8 cellular contexts compared by ENCODE assay signal in the genomic region with DNA sequence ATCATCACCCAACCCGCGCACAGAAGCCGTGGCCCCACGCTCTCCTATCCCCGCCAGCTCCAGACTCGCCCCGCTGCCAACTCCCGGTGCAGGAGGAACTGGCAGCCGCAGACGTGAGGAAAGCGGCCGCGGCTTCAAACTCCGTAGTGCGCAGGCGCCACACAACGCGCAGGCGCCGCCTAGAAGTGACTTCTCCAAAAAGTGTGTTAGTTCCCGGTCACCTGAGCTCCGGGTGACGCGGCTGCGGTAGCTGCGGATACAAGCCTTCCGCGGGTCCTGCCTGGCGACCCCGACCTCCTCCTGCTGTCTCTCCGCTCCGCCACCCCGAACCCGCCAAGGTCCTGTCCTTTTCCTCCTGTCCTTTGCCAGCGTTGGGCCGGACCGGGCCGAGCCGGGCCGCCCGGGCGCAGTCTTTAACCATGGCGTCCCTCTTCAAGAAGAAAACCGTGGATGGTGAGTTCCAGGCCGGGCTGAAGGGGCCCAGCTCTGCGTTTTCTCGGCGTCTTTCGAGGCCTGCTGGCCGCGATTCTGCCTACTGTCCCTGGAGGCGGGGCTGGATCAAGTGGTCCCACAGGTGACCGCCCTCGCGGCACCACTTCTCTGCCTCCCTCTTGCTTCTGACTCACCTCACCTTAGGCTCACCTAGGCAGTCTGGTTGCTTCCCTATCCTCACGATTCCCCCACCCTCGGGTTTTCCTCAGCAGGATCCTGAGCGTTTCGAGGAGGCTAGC. TPM values are rescaled to one million over a fixed set of nuclear protein-coding genes. Genes with fewer than 3 reads are reported as not detected.
DNase-seq lines count a peak whose midpoint lies in the region; ATAC-seq and TF ChIP-seq lines count a peak whose summit lies in the region.

TSS of gene CHMP2B (plus strand) at position 206 of the 731 bp plus-strand sequence. CDS start at position 420, 214 bp downstream.

- peak within 1 kb of the TSS; percentile 64 for H3K18ac ChIP-seq in H9 (ENCODE audit: insufficient read length, low read depth, low read length)

- no peaks in the 10 kb centered on the region for H4K20me1 ChIP-seq in H9 (ENCODE audit: control insufficient read depth, insufficient read depth, insufficient read length)

- H2BK120ac ChIP-seq in H9 (ENCODE audit: low read depth, low read length, poor library complexity, severe bottlenecking): no peak within 1 kb of the TSS

- no peak within 1 kb of the TSS for H2BK20ac ChIP-seq in H9 (ENCODE audit: low read depth, low read length, poor library complexity, severe bottlenecking)

- peak within 1 kb of the TSS; percentile 24 for H3K27ac ChIP-seq in H9 (ENCODE audit: insufficient read length, low read depth, low read length)

- no peak within 1 kb of the TSS for H3K4ac ChIP-seq in H9 (ENCODE audit: low read depth, low read length)

- H3K9me3 ChIP-seq in ES-I3 (ENCODE audit: control insufficient read depth, insufficient read depth, low read length) (no peaks in the 10 kb centered on the region), H9 (ENCODE audit: control insufficient read depth, low read depth, low read length) (no peaks in the 10 kb centered on the region)

- no peak within 1 kb of the TSS for H3K56ac ChIP-seq in H9 (ENCODE audit: insufficient read length, low read depth, low read length)

- H3K9ac ChIP-seq in ES-I3 (ENCODE audit: low read depth, low read length) (peak within 1 kb of the TSS; percentile 74), H9 (ENCODE audit: extremely low read depth, insufficient read length, low read length) (peak within 1 kb of the TSS; percentile 82)

- H2BK5ac ChIP-seq in H9 (ENCODE audit: insufficient read length, low read length): no peak within 1 kb of the TSS

- H3K9me3 Mint-ChIP-seq in H9 (no peaks in the 10 kb centered on the region; a peak in 1 of 5 replicates), natural killer cell (no peaks in the 10 kb centered on the region)

- peak within 1 kb of the TSS; percentile 73; the same call in 1 of the 2 replicates for H3K14ac ChIP-seq in H9 (ENCODE audit: insufficient read depth, low read length)

- H3T11ph ChIP-seq in H9 (ENCODE audit: low read length): no peak within 1 kb of the TSS

- H2BK12ac ChIP-seq in H9 (ENCODE audit: insufficient read length, low read depth, low read length): no peak within 1 kb of the TSS

- TF ChIP-seq CTCF in H9 (conservative IDR thresholded peaks at IDR 0.05) (no peak), natural killer cell (IDR thresholded peaks at IDR 0.05) (no peak)

- H3K4me1 ChIP-seq in ES-I3 (ENCODE audit: insufficient read depth, low read length) (peaks cover 3% of the 10 kb centered on the region; the same call in 1 of the 2 replicates), H9 (ENCODE audit: insufficient read depth, low read length) (no peaks in the 10 kb centered on the region)

- no CpG with 5 or more reads among the region's 59 CpGs for WGBS in H9 (ENCODE audit: extremely low coverage, insufficient read length, low lambda C conversion rate)

- peak within 1 kb of the TSS; percentile 37 for H3K4me2 ChIP-seq in H9 (ENCODE audit: insufficient read depth, insufficient read length, low read length)

- no peak within 1 kb of the TSS for H4K8ac ChIP-seq in H9 (replicated peaks; ENCODE audit: insufficient read length, low read depth, low read length)

- H3K27me3 Mint-ChIP-seq in H9 (ENCODE audit: low read depth) (peaks cover 6% of the 10 kb centered on the region), natural killer cell (ENCODE audit: low read depth in 2 of 2) (peaks cover 7 to 14% of the 10 kb centered on the region in 2 donors)

- peaks cover 13% of the 10 kb centered on the region for H3K79me2 ChIP-seq in H9 (ENCODE audit: insufficient read depth, low read length)

- H3K36me3 Mint-ChIP-seq in H9 (ENCODE audit: insufficient read depth in 1 of 3, low read depth in 3 of 3): no peaks in the 10 kb centered on the region; a peak in 4 of 7 replicates
- H3K36me3 Mint-ChIP-seq in natural killer cell: no peaks in the 10 kb centered on the region

- H3K4me3 Mint-ChIP-seq in H9: peak within 1 kb of the TSS; percentile 97 to 98
- H3K4me3 Mint-ChIP-seq in natural killer cell: peak within 1 kb of the TSS; percentile 99

- no peak within 1 kb of the TSS for H4K5ac ChIP-seq in H9 (ENCODE audit: insufficient read length, low read depth, low read length)

- no peak within 1 kb of the TSS for H2AK5ac ChIP-seq in H9 (ENCODE audit: insufficient read length, low read length)

- peaks cover 20 to 25% of the 10 kb centered on the region in 2 experiments for H3K4me1 Mint-ChIP-seq in H9
- peaks cover 33 to 43% of the 10 kb centered on the region in 2 donors for H3K4me1 Mint-ChIP-seq in natural killer cell

- TF ChIP-seq POLR2A in Raji (IDR thresholded peaks at IDR 0.05; ENCODE audit: insufficient read depth, low read depth, low read length): peak; percentile 85

- H3K27ac Mint-ChIP-seq in H9 (peak within 1 kb of the TSS; percentile 97 to 99 (median 99)), natural killer cell (peak within 1 kb of the TSS; percentile 94 to 100)

- H3K36me3 ChIP-seq in ES-I3 (ENCODE audit: insufficient read depth, low read length): no peaks in the 10 kb centered on the region

- no peak within 1 kb of the TSS for H3K23ac ChIP-seq in H9 (ENCODE audit: insufficient read length, low read depth, low read length)

- no peak within 1 kb of the TSS for H4K91ac ChIP-seq in H9 (ENCODE audit: insufficient read length, low read depth, low read length)

- H2AFZ ChIP-seq in H9 (ENCODE audit: low read length): peak within 1 kb of the TSS; percentile 4

- H2BK15ac ChIP-seq in H9 (ENCODE audit: low read depth, low read length): no peak within 1 kb of the TSS

- no peaks in the 10 kb centered on the region for H3K23me2 ChIP-seq in H9 (ENCODE audit: insufficient read length, low read depth, low read length, poor library complexity, severe bottlenecking)

- intact Hi-C loops in natural killer cell (cut with micrococcal nuclease): loop anchor here (2.0 kb wide), 2 partner anchors 832 to 924 kb away; partner anchors contain the start of genes CGGBP1 and ZNF654

- H3K27me3 ChIP-seq in H9 (ENCODE audit: insufficient read depth, low read length): no peaks in the 10 kb centered on the region

- peak; percentile 88 to 93 (median 91) for ATAC-seq in natural killer cell

- DNase-seq in H9 (peak; percentile 94), M059J (ENCODE audit: low read depth) (peak; percentile 83), fibroblast of peridontal ligament (ENCODE audit: extremely low read depth) (peak; percentile 91), natural killer cell (peak; percentile 91)
- DNase-seq in activated T-helper 9 cell treated with anti-CD3 and anti-CD28 coated beads, Interleukin-2, amount 50 U/mL, for 16 hours (ENCODE audit: low read depth): peak; percentile 86
- DNase-seq in stimulated activated naive CD4-positive, alpha-beta T cell (lab: John Stamatoyannopoulos, UW): peak; percentile 83 to 91 (median 86)

- H3K79me1 ChIP-seq in H9 (ENCODE audit: insufficient read depth, low read depth, low read length, poor library complexity, severe bottlenecking): no peaks in the 10 kb centered on the region

RNA-seq across cellular contexts. Expression of gene CHMP2B, which starts in this region (rescaled TPM):
- total RNA-seq in H9 (2021): 38.5 and 39.3 TPM in 2 replicates
- 19.4 and 25.6 TPM in 2 replicates for total RNA-seq in M059J (2014; rRNA removed; shearing (Covaris generic))
- total RNA-seq in natural killer cell: 10 to 100 TPM; 22.0 to 34.2 (median 29.1) TPM

Comparison
In these comparisons a context has a peak if more than half of its experiments do, and no peak if none do; other contexts are left out.
1. Peak in every context shown above with its lines: DNase-seq, ATAC-seq and H3K27ac ChIP-seq.